23 cellular contexts compared by ENCODE assay signal in genomic region chr6:142507065-142507464, GRCh38.
"Had no signal": no experiment of that assay in that cellular context is flagged by ENCODE, and none has a peak within 500 bp of the region (broad histone marks: within the 10 kb centered on the region; RNA-seq: fewer than 3 reads in every experiment).

No MANE protein-coding gene starts in this region.

- H3K36me3 ChIP-seq: adrenal gland, Peyer's patch, SJSA1 had no signal

- DNase-seq: activated CD4-positive, alpha-beta T cell treated with anti-CD3 and anti-CD28 coated beads for 48 hours; activated CD4-positive, alpha-beta T cell treated with anti-CD3 and anti-CD28 coated beads, Interleukin-2, amount 50 U/mL, for 4 hours; activated CD4-positive, CD25-positive, alpha-beta regulatory T cell treated with anti-CD3 and anti-CD28 coated beads, Interleukin-2, amount 50 U/mL, for 72 hours; activated CD8-positive, alpha-beta memory T cell treated with anti-CD3 and anti-CD28 coated beads, Interleukin-2, amount 50 U/mL, for 48 hours; activated CD8-positive, alpha-beta T cell treated with anti-CD3 and anti-CD28 coated beads, Interleukin-2, amount 10 ng/mL, durations not matched to agents 7 days and 5 days; activated naive CD4-positive, alpha-beta T cell treated with anti-CD3 and anti-CD28 coated beads, Interleukin-2, amount 50 U/mL, for 16 hours; activated naive CD8-positive, alpha-beta T cell treated with anti-CD3 and anti-CD28 coated beads, Interleukin-2, amount 10 ng/mL, durations not matched to agents 7 days and 5 days; activated T-cell treated with anti-CD3 and anti-CD28 coated beads, Interleukin-2, amount 50 U/mL, for 1 hour; adrenal gland; anterior cingulate cortex; Kasumi-1; KBM-7; NCI-H1105 treated with DMSO at 0.1 percent for 48 hours; NCI-H1436 treated with DMSO at 0.1 percent for 48 hours; NCI-H187 treated with DMSO at 0.1 percent for 48 hours; NCI-H2081 treated with DMSO at 0.1 percent for 48 hours; NCI-H226; NCI-H526; NCI-H82; Peyer's patch; Right ventricle myocardium superior had no signal

- H3K27ac ChIP-seq: adrenal gland, Peyer's patch, RWPE1, SJSA1 had no signal

- ATAC-seq: activated CD8-positive, alpha-beta T cell treated with anti-CD3 and anti-CD28 coated beads, Interleukin-2, amount 10 ng/mL, durations not matched to agents 7 days and 5 days had no signal

- H3K4me1 ChIP-seq: adrenal gland, Peyer's patch, SJSA1 had no signal

- H3K9me3 ChIP-seq: adrenal gland, SJSA1 had no signal

- H3K27me3 ChIP-seq: adrenal gland, Peyer's patch, SJSA1 had no signal

- H3K4me3 ChIP-seq: adrenal gland, Peyer's patch, SJSA1 had no signal
